19 cellular contexts compared by ENCODE assay signal in genomic region chr4:143076723-143077122, GRCh38.
"Had no signal": no experiment of that assay in that cellular context is flagged by ENCODE, and none has a peak within 500 bp of the region (broad histone marks: within the 10 kb centered on the region; RNA-seq: fewer than 3 reads in every experiment).

No MANE protein-coding gene starts in this region.

- H3K36me3 ChIP-seq: heart left ventricle, neutrophil, stomach, thoracic aorta had no signal

- H3K9me3 ChIP-seq: neutrophil, stomach, thoracic aorta had no signal

- H3K4me1 Mint-ChIP-seq: endodermal cell; naive thymus-derived CD8-positive, alpha-beta T cell had no signal

- H3K27me3 ChIP-seq: heart left ventricle, neutrophil, stomach had no signal

- DNase-seq: cerebellar nuclear complex; effector CD4-positive, alpha-beta T cell; endodermal cell; erythroblast; foreskin keratinocyte; heart left ventricle; hypothalamus; kidney; left cardiac atrium; mammary epithelial cell; naive thymus-derived CD8-positive, alpha-beta T cell; stimulated activated CD4-positive, alpha-beta T cell treated with anti-CD3 and anti-CD28 coated beads, Interleukin-2, amount 100 ng/mL, for 24 hours; stimulated activated naive CD4-positive, alpha-beta T cell; stomach; substantia nigra; trophoblast cell had no signal

- H3K4me3 Mint-ChIP-seq: endodermal cell; naive thymus-derived CD8-positive, alpha-beta T cell had no signal

- H3K9me3 Mint-ChIP-seq: endodermal cell had no signal

- H3K4me1 ChIP-seq: foreskin keratinocyte, heart left ventricle, stomach had no signal

- H3K27ac Mint-ChIP-seq: endodermal cell; naive thymus-derived CD8-positive, alpha-beta T cell had no signal

- H3K27ac ChIP-seq: coronary artery, foreskin keratinocyte, heart left ventricle, neutrophil, stomach, thoracic aorta had no signal

- H3K36me3 Mint-ChIP-seq: naive thymus-derived CD8-positive, alpha-beta T cell had no signal

- H3K4me3 ChIP-seq: coronary artery, heart left ventricle, stomach, thoracic aorta had no signal
